Comparison of ENCODE assay signal across 8 cellular contexts in genomic region chr16:22318690-22319358, GRCh38. TPM values are rescaled to one million over a fixed set of nuclear protein-coding genes. Genes with fewer than 3 reads are reported as not detected.
DNase-seq lines count a peak whose midpoint lies in the region; ATAC-seq, FAIRE-seq and TF ChIP-seq lines count a peak whose summit lies in the region.

No MANE protein-coding gene starts in this region.

- H3K36me3 Mint-ChIP-seq in CD4-positive, CD25-positive, alpha-beta regulatory T cell: peaks cover 34% of the 10 kb centered on the region
- peaks cover 9% of the 10 kb centered on the region for H3K36me3 Mint-ChIP-seq in chondrocyte (ENCODE audit: low read depth)
- peaks cover 3% of the 10 kb centered on the region for H3K36me3 Mint-ChIP-seq in neural crest cell (ENCODE audit: low read depth)

- H3K27ac Mint-ChIP-seq in CD4-positive, CD25-positive, alpha-beta regulatory T cell: no peak overlapping the region
- H3K27ac Mint-ChIP-seq in chondrocyte (ENCODE audit: unreplicated experiment): no peak overlapping the region
- no peak overlapping the region for H3K27ac Mint-ChIP-seq in neural crest cell (ENCODE audit: unreplicated experiment)

- H3K27me3 Mint-ChIP-seq in CD4-positive, CD25-positive, alpha-beta regulatory T cell: no peaks in the 10 kb centered on the region
- H3K27me3 Mint-ChIP-seq in chondrocyte (ENCODE audit: low read depth) (no peaks in the 10 kb centered on the region), neural crest cell (ENCODE audit: low read depth) (no peaks in the 10 kb centered on the region)

- DNase-seq in CD4-positive, CD25-positive, alpha-beta regulatory T cell: peak; percentile 32 to 57 (median 51)
- DNase-seq in HTR-8/SVneo (ENCODE audit: insufficient read length, low spot score) (peak; percentile 27), WERI-Rb-1 (peak; percentile 57), chondrocyte (ENCODE audit: low spot score) (no peak), neural crest cell (ENCODE audit: low read depth, low spot score) (peak; percentile 28), NCI-H748 treated with DMSO at 0.1 percent for 48 hours (lab: John Stamatoyannopoulos, UW) (no peak)

- no peak for FAIRE-seq in HTR-8/SVneo (lab: Jason Lieb, UNC)

- no peak overlapping the region for H3K27ac ChIP-seq in CD4-positive, CD25-positive, alpha-beta regulatory T cell (ENCODE audit: insufficient read depth, low read length, poor library complexity, severe bottlenecking)
- H3K27ac ChIP-seq in WERI-Rb-1: no peak overlapping the region

- no peak for ATAC-seq in CD4-positive, CD25-positive, alpha-beta regulatory T cell (ENCODE audit: low read depth in 2 of 2)
- ATAC-seq in GM21390 (IDR thresholded peaks at IDR 0.05; ENCODE audit: unreplicated experiment) (no peak), HG03175 (IDR thresholded peaks at IDR 0.05; ENCODE audit: unreplicated experiment) (no peak)

- H3K4me1 ChIP-seq in CD4-positive, CD25-positive, alpha-beta regulatory T cell (ENCODE audit: control insufficient read depth, insufficient read depth, low read length, poor library complexity, severe bottlenecking): no peaks in the 10 kb centered on the region

- no peak overlapping the region for H3K4me3 Mint-ChIP-seq in CD4-positive, CD25-positive, alpha-beta regulatory T cell
- H3K4me3 Mint-ChIP-seq in chondrocyte (ENCODE audit: unreplicated experiment) (no peak overlapping the region), neural crest cell (no peak overlapping the region)

- H3K9me3 Mint-ChIP-seq in CD4-positive, CD25-positive, alpha-beta regulatory T cell: peaks cover 0 to 1% (median 0%) of the 10 kb centered on the region in 7 donors
- no peaks in the 10 kb centered on the region for H3K9me3 Mint-ChIP-seq in chondrocyte (ENCODE audit: low read depth)
- no peaks in the 10 kb centered on the region for H3K9me3 Mint-ChIP-seq in neural crest cell

- no peaks in the 10 kb centered on the region for H3K27me3 ChIP-seq in CD4-positive, CD25-positive, alpha-beta regulatory T cell (ENCODE audit: control insufficient read depth, insufficient read depth, low read length)
- no peaks in the 10 kb centered on the region for H3K27me3 ChIP-seq in WERI-Rb-1 (ENCODE audit: insufficient read depth, low read depth, severe bottlenecking)

- peaks cover 70% of the 10 kb centered on the region for H3K36me3 ChIP-seq in CD4-positive, CD25-positive, alpha-beta regulatory T cell (ENCODE audit: control insufficient read depth, insufficient read depth, low read length)
- peaks cover 95% of the 10 kb centered on the region for H3K36me3 ChIP-seq in WERI-Rb-1

- no peaks in the 10 kb centered on the region for H3K9me3 ChIP-seq in CD4-positive, CD25-positive, alpha-beta regulatory T cell (ENCODE audit: control insufficient read depth in 2 of 2, low read length in 2 of 2)
- H3K9me3 ChIP-seq in WERI-Rb-1 (ENCODE audit: severe bottlenecking): no peaks in the 10 kb centered on the region

- TF ChIP-seq CTCF in WERI-Rb-1 (IDR thresholded peaks at IDR 0.05; ENCODE audit: low read depth, low read length) (peak; percentile 57), chondrocyte (IDR thresholded peaks at IDR 0.05) (peak; percentile 78), neural crest cell (conservative IDR thresholded peaks at IDR 0.05) (peak; percentile 64)

- H3K4me1 Mint-ChIP-seq in CD4-positive, CD25-positive, alpha-beta regulatory T cell: peaks cover 5 to 6% (median 6%) of the 10 kb centered on the region in 4 donors
- H3K4me1 Mint-ChIP-seq in chondrocyte (ENCODE audit: low read depth) (peaks cover 2% of the 10 kb centered on the region), neural crest cell (no peaks in the 10 kb centered on the region)

- no peak overlapping the region for H3K4me3 ChIP-seq in CD4-positive, CD25-positive, alpha-beta regulatory T cell (ENCODE audit: low read depth, low read length)
- no peak overlapping the region for H3K4me3 ChIP-seq in WERI-Rb-1 (ENCODE audit: low read depth, low read length)

RNA-seq across cellular contexts. Expression of gene POLR3E, which starts 21.6 kb away (rescaled TPM):
- total RNA-seq in CD4-positive, CD25-positive, alpha-beta regulatory T cell: 249 TPM
- polyA plus RNA-seq in CD4-positive, CD25-positive, alpha-beta regulatory T cell: 10 to 100 TPM; 10.2 to 16.3 (median 14.6) TPM
- 25.2 to 34.8 TPM (median 26.7 TPM) in 3 replicates for total RNA-seq in chondrocyte
- total RNA-seq in neural crest cell: 68.0 and 73.5 TPM in 2 replicates

RNA-seq across cellular contexts. Expression of gene CDR2, which starts 55.6 kb away (rescaled TPM):
- 90.2 TPM for total RNA-seq in CD4-positive, CD25-positive, alpha-beta regulatory T cell
- 10 to 100 TPM; 64.7 to 82.1 (median 74.3) TPM for polyA plus RNA-seq in CD4-positive, CD25-positive, alpha-beta regulatory T cell
- total RNA-seq in chondrocyte (42.9 to 49.4 TPM (median 46.1 TPM) in 3 replicates), neural crest cell (16.1 and 17.5 TPM in 2 replicates)

Comparison
In these comparisons a context has a peak if more than half of its experiments do, and no peak if none do; other contexts are left out.
1. DNase-seq: peak in CD4-positive, CD25-positive, alpha-beta regulatory T cell (3 of 3), HTR-8/SVneo (single experiment), WERI-Rb-1 (single experiment) and neural crest cell (single experiment); none in chondrocyte (single experiment) and NCI-H748 treated with DMSO at 0.1 percent for 48 hours (single experiment).
2. Peak in every context shown above with its lines, with median percentiles within 50 percentile points of each other: CTCF ChIP-seq.